ENCODE assay signal across 15 cellular contexts in the genomic region with DNA sequence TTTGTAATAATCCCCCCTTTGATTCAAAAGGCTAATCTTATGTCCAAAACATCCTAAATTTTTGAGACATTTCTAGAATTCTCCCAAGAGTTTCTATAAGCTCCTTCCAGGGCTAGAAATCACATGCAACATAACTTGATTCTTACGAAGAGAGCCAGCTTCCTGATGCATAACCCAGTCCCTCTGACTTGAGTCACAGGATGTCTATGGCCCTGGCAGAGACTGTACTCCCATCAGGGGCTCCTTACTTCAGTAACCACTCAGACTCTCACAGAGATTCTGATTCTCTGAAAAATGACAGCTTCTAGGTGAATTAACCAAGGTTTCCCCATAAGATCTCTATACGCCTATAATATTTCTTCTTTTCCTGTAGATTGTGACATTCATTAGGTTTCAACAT.
A peak's percentile ranks its signal among the peaks of the same experiment; 100 is the strongest.
DNase-seq lines count a peak whose midpoint lies in the region; ATAC-seq and TF ChIP-seq lines count a peak whose summit lies in the region.
"Had no signal": no experiment of that assay in that cellular context is flagged by ENCODE, and none has a peak within 500 bp of the region (broad histone marks: within the 10 kb centered on the region; RNA-seq: fewer than 3 reads in every experiment).

No MANE protein-coding gene starts in this region.

- no peaks in the 10 kb centered on the region for H3K27me3 ChIP-seq in colonic mucosa

- no peak for TF ChIP-seq CTCF in astrocyte of the spinal cord (IDR thresholded peaks at IDR 0.05; ENCODE audit: low read depth, low read length)
- no peak for TF ChIP-seq CTCF in colonic mucosa (IDR thresholded peaks at IDR 0.05)

- H3K9ac ChIP-seq in colonic mucosa (ENCODE audit: low read depth in 2 of 2, low read length in 2 of 2): no peak overlapping the region

- H3K36me3 ChIP-seq in colonic mucosa: no peaks in the 10 kb centered on the region
- H3K36me3 ChIP-seq: lower lobe of right lung had no signal

- H3K27ac ChIP-seq in colonic mucosa: no peak overlapping the region
- H3K27ac ChIP-seq: lower lobe of right lung had no signal

- no peaks in the 10 kb centered on the region for H3K4me1 ChIP-seq in colonic mucosa
- H3K4me1 ChIP-seq: lower lobe of right lung had no signal

- DNase-seq in Ammon's horn (ENCODE audit: low spot score) (peak; percentile 31), HT1080 (ENCODE audit: low read depth) (peak; percentile 11), astrocyte of the spinal cord (ENCODE audit: low read depth, low spot score) (peak; percentile 12), midbrain (lab: John Stamatoyannopoulos, UW) (peak; percentile 22), colonic mucosa (no peak), KG1 (lab: John Stamatoyannopoulos, UW) (no peak)
- no peak for DNase-seq in stimulated activated CD4-positive, alpha-beta T cell treated with anti-CD3 and anti-CD28 coated beads, Interleukin-2, amount 100 ng/mL, for 24 hours
- DNase-seq: DMS 273 treated with DMSO at 0.1 percent for 48 hours, lower lobe of right lung, natural killer cell, NCI-H1417 treated with DMSO at 0.1 percent for 48 hours, NCI-H226, SHP77 treated with DMSO at 0.1 percent for 48 hours, T-helper 2 cell had no signal

- H3K4me3 ChIP-seq in astrocyte of the spinal cord (ENCODE audit: low read depth, low read length) (no peak overlapping the region), colonic mucosa (no peak overlapping the region)
- H3K4me3 ChIP-seq: lower lobe of right lung had no signal

- ATAC-seq in GM21786 (IDR thresholded peaks at IDR 0.05; ENCODE audit: unreplicated experiment): no peak
- ATAC-seq: lower lobe of right lung, natural killer cell had no signal

- intact Hi-C loops in colonic mucosa (cut with DNase I): no loop called here

- in situ Hi-C loops in astrocyte of the spinal cord (cut with HindIII; ENCODE audit: low sequenced_read_pairs): no loop called here

- no peaks in the 10 kb centered on the region for H3K9me3 ChIP-seq in colonic mucosa
- H3K9me3 ChIP-seq: lower lobe of right lung had no signal

Comparison
In these comparisons a context has a peak if more than half of its experiments do, and no peak if none do; other contexts are left out.
1. DNase-seq: peak in Ammon's horn (single experiment), HT1080 (single experiment), astrocyte of the spinal cord (single experiment) and midbrain (single experiment); none in stimulated activated CD4-positive, alpha-beta T cell treated with anti-CD3 and anti-CD28 coated beads, Interleukin-2, amount 100 ng/mL, for 24 hours (0 of 2), colonic mucosa (single experiment) and KG1 (single experiment).